ENCODE assay signal across 8 cellular contexts in the genomic region with DNA sequence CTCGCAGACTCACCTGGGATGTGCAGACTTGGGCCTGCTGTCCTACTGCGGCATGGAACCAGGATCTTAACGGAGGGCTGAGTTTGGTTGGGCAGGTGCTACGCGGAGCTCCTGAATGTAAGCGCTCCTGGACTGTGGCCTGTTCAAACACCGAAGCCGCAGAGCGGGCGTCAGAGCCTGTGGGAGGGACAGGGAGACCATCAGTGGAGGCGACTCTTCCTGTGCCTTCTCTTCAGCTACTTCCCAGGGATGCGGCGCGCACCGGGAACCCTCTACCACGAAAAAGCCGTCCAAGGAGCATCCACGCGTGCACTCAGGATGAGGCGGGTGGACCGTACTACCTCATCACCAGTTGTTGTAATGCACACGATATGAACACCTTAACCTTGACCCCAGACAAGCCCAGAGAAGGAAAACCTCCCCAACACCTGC. TPM values are rescaled to one million over a fixed set of nuclear protein-coding genes. Genes with fewer than 3 reads are reported as not detected.
A peak's percentile ranks its signal among the peaks of the same experiment; 100 is the strongest.
DNase-seq lines count a peak whose midpoint lies in the region; ATAC-seq, FAIRE-seq and TF ChIP-seq lines count a peak whose summit lies in the region.

No MANE protein-coding gene starts in this region.

- intact Hi-C loops in activated T-helper 1 cell treated with anti-CD3 and anti-CD28 coated beads, Interleukin-12 subunit alpha, Interleukin-12 subunit beta, Interleukin-2, Interleukin-4 antibody, amounts not matched to agents 30 ng/mL and 10 ng/mL and 1 ng/mL, durations not matched to agents 14 hours and 24 hours and 36 hours (cut with micrococcal nuclease), result no loop called here
- intact Hi-C loops in HepG2 (cut with micrococcal nuclease; ENCODE audit: unreplicated experiment), result no loop called here

- TF ChIP-seq CTCF in BE2C (IDR thresholded peaks at IDR 0.05; ENCODE audit: low read depth, low read length), result no peak
- no peak for TF ChIP-seq CTCF in HFFc6 (IDR thresholded peaks at IDR 0.05)
- TF ChIP-seq CTCF in HepG2 (CRISPR knock-in tag; IDR thresholded peaks at IDR 0.05), result no peak

- H3K9ac ChIP-seq in HepG2 (ENCODE audit: insufficient read depth, low read depth, low read length), result peak overlapping the region; percentile 97

- no peaks in the 10 kb centered on the region; the same call in 1 of the 2 replicates for H3K4me1 ChIP-seq in BE2C
- H3K4me1 ChIP-seq in HepG2 (ENCODE audit: insufficient read depth, low read length), result peaks cover 46% of the 10 kb centered on the region

- peak; percentile 60 for ATAC-seq in HepG2
- ATAC-seq in HG02798 (IDR thresholded peaks at IDR 0.05; ENCODE audit: poor library complexity, unreplicated experiment), result no peak
- ATAC-seq in HG02588 (IDR thresholded peaks at IDR 0.05; ENCODE audit: unreplicated experiment), result no peak

- H2AFZ ChIP-seq in HepG2 (ENCODE audit: low read length), result no peak overlapping the region

- peak overlapping the region; percentile 94; the same call in 1 of the 2 replicates for H3K4me3 ChIP-seq in BE2C (ENCODE audit: low read depth, low read length)
- H3K4me3 ChIP-seq in HepG2 (replicated peaks in 1 of 3; ENCODE audit: insufficient read depth in 1 of 3, low read depth in 2 of 3, low read length in 3 of 3), result peak overlapping the region; percentile 71 to 99 (median 82)

- POLR2A ChIA-PET in HepG2 (lab: Yijun Ruan, JAX), result interaction anchor here (0.7 to 1.1 kb wide), 7 partner anchors 11 to 171 kb away, joined by 3 to 8 read pairs (median 4); a partner anchor contains a TSS

- H3K36me3 ChIP-seq in BE2C (peaks cover 39% of the 10 kb centered on the region), HepG2 (replicated peaks in 1 of 2; ENCODE audit: control insufficient read depth in 1 of 2, insufficient read depth in 2 of 2, low read length in 2 of 2) (peaks cover 29 to 41% of the 10 kb centered on the region in 2 experiments)

- BruUV-seq in HepG2 (replicated peaks; lab: Mats Ljungman, UMichigan), result no TSS peak

- no peak for FAIRE-seq in HepG2 (lab: Jason Lieb, UNC)

- H3K36me3 Mint-ChIP-seq in HFFc6 (ENCODE audit: low read depth), result peaks cover 28% of the 10 kb centered on the region
- H3K36me3 Mint-ChIP-seq in activated T-helper 1 cell treated with anti-CD3 and anti-CD28 coated beads, Interleukin-12 subunit alpha, Interleukin-12 subunit beta, Interleukin-2, Interleukin-4 antibody, amounts not matched to agents 30 ng/mL and 10 ng/mL and 1 ng/mL, durations not matched to agents 14 hours and 24 hours and 36 hours (ENCODE audit: low read depth), result peaks cover 35% of the 10 kb centered on the region

- peak overlapping the region; percentile 1 for H3K27ac ChIP-seq in HepG2 (ENCODE audit: extremely low read length, insufficient read depth, low read length)

- no peaks in the 10 kb centered on the region for H3K9me3 ChIP-seq in BE2C
- no peaks in the 10 kb centered on the region for H3K9me3 ChIP-seq in HepG2 (ENCODE audit: low read length)

- CTCF ChIA-PET in HepG2 (lab: Yijun Ruan, JAX; ENCODE audit: low intra/inter-chr PET ratio, low total read pairs), result no interaction called here

- DNase-seq in BE2C (no peak), HFFc6 (no peak), HepG2 (ENCODE audit: low spot score) (peak; percentile 81), LoVo (ENCODE audit: low spot score) (no peak)
- DNase-seq in activated T-helper 1 cell treated with anti-CD3 and anti-CD28 coated beads, Interleukin-12 subunit alpha, Interleukin-12 subunit beta, Interleukin-2, Interleukin-4 antibody, amounts not matched to agents 30 ng/mL and 10 ng/mL and 1 ng/mL, durations not matched to agents 14 hours and 24 hours and 36 hours (ENCODE audit: low spot score), result no peak
- DNase-seq in stimulated activated CD4-positive, alpha-beta T cell treated with anti-CD3 and anti-CD28 coated beads, Interleukin-1b, Interleukin-23, amount 100 ng/mL, for 48 hours, result no peak

- H3K79me2 ChIP-seq in HepG2 (ENCODE audit: insufficient read depth, low read length), result peaks cover 41% of the 10 kb centered on the region

- H3K27me3 Mint-ChIP-seq in HFFc6 (ENCODE audit: insufficient read depth), result no peaks in the 10 kb centered on the region; the same call in none of the 2 replicates
- H3K27me3 Mint-ChIP-seq in activated T-helper 1 cell treated with anti-CD3 and anti-CD28 coated beads, Interleukin-12 subunit alpha, Interleukin-12 subunit beta, Interleukin-2, Interleukin-4 antibody, amounts not matched to agents 30 ng/mL and 10 ng/mL and 1 ng/mL, durations not matched to agents 14 hours and 24 hours and 36 hours (ENCODE audit: insufficient read depth), result no peaks in the 10 kb centered on the region

- no peak for TF ChIP-seq EP300 in HepG2 (IDR thresholded peaks at IDR 0.05; ENCODE audit: low read depth in 2 of 2, low read length in 2 of 2)
- no peak for TF ChIP-seq EP300 in HepG2 (CRISPR knock-in tag; IDR thresholded peaks at IDR 0.05; ENCODE audit: borderline replicate concordance)

- peaks cover 26% of the 10 kb centered on the region for H4K20me1 ChIP-seq in HepG2 (ENCODE audit: insufficient read depth, low read length)

- WGBS in HepG2 (ENCODE audit: low lambda C conversion rate), result 2% methylated on average over 17 of the region's 22 CpGs

- no peaks in the 10 kb centered on the region for H3K27me3 ChIP-seq in BE2C
- H3K27me3 ChIP-seq in HepG2 (ENCODE audit: control insufficient read depth in 1 of 2, insufficient read depth in 2 of 2, low read length in 2 of 2), result no peaks in the 10 kb centered on the region; a peak in 1 of 5 replicates

- H3K4me3 Mint-ChIP-seq in HFFc6, result peak overlapping the region; percentile 97
- peak overlapping the region; percentile 94 for H3K4me3 Mint-ChIP-seq in activated T-helper 1 cell treated with anti-CD3 and anti-CD28 coated beads, Interleukin-12 subunit alpha, Interleukin-12 subunit beta, Interleukin-2, Interleukin-4 antibody, amounts not matched to agents 30 ng/mL and 10 ng/mL and 1 ng/mL, durations not matched to agents 14 hours and 24 hours and 36 hours

- TF ChIP-seq RAD21 in HepG2 (CRISPR knock-in tag; IDR thresholded peaks at IDR 0.05), result no peak

- in situ Hi-C loops in HepG2 (cut with HindIII; ENCODE audit: extremely low pct_ligation_motif_present, low pct_unique_long_range_greater_than_20kb), result no loop called here

- H3K27ac Mint-ChIP-seq in HFFc6, result peak overlapping the region; percentile 94
- H3K27ac Mint-ChIP-seq in activated T-helper 1 cell treated with anti-CD3 and anti-CD28 coated beads, Interleukin-12 subunit alpha, Interleukin-12 subunit beta, Interleukin-2, Interleukin-4 antibody, amounts not matched to agents 30 ng/mL and 10 ng/mL and 1 ng/mL, durations not matched to agents 14 hours and 24 hours and 36 hours, result peak overlapping the region; percentile 35

- H3K4me2 ChIP-seq in HepG2 (ENCODE audit: low read depth, low read length), result peak overlapping the region; percentile 98

- no peak for TF ChIP-seq POLR2A in HepG2 (IDR thresholded peaks at IDR 0.05; ENCODE audit: insufficient read depth in 1 of 2, low read depth in 2 of 2, low read length in 2 of 2)

- peaks cover 49% of the 10 kb centered on the region for H3K4me1 Mint-ChIP-seq in HFFc6 (ENCODE audit: low read depth)
- peaks cover 35% of the 10 kb centered on the region for H3K4me1 Mint-ChIP-seq in activated T-helper 1 cell treated with anti-CD3 and anti-CD28 coated beads, Interleukin-12 subunit alpha, Interleukin-12 subunit beta, Interleukin-2, Interleukin-4 antibody, amounts not matched to agents 30 ng/mL and 10 ng/mL and 1 ng/mL, durations not matched to agents 14 hours and 24 hours and 36 hours (ENCODE audit: low read depth)

- H3K9me3 Mint-ChIP-seq in HFFc6, result no peaks in the 10 kb centered on the region
- H3K9me3 Mint-ChIP-seq in activated T-helper 1 cell treated with anti-CD3 and anti-CD28 coated beads, Interleukin-12 subunit alpha, Interleukin-12 subunit beta, Interleukin-2, Interleukin-4 antibody, amounts not matched to agents 30 ng/mL and 10 ng/mL and 1 ng/mL, durations not matched to agents 14 hours and 24 hours and 36 hours, result no peaks in the 10 kb centered on the region

RNA-seq across cellular contexts. Expression of a gene that starts 2.0 kb away (rescaled TPM):
- 110 TPM for polyA plus RNA-seq in BE2C (2012; ENCODE audit: insufficient read depth, insufficient read length, low read depth)
- 10 to 100 TPM; 43.6 to 50.3 (median 46.2) TPM for total RNA-seq in HFFc6 (2021; fragmentation: NEBNext Ultra II Directional; extraction: Animal tissue kit (Norgen Biotek cat#: 25700))
- 126 and 138 TPM in 2 replicates for total RNA-seq in activated T-helper 1 cell treated with anti-CD3 and anti-CD28 coated beads, Interleukin-12 subunit alpha, Interleukin-12 subunit beta, Interleukin-2, Interleukin-4 antibody, amounts not matched to agents 30 ng/mL and 10 ng/mL and 1 ng/mL, durations not matched to agents 14 hours and 24 hours and 36 hours
- 29.6 and 30.7 TPM in 2 replicates for total RNA-seq in HepG2 (2016; rRNA removed; fragmentation: Illumina TruSeq; extraction: Trizol)
- 17.6 and 21.4 TPM in 2 replicates for total RNA-seq in HepG2 (2016; cell fraction: cytosol; rRNA removed; fragmentation: Illumina TruSeq; extraction: Trizol; ENCODE audit: low read depth)
- 29.5 and 30.6 TPM in 2 replicates for total RNA-seq in HepG2 (2016; cell fraction: insoluble cytoplasmic fraction; rRNA removed; fragmentation: Illumina TruSeq; extraction: Trizol)
- 23.9 and 28.0 TPM in 2 replicates for total RNA-seq in HepG2 (2016; cell fraction: membrane; rRNA removed; fragmentation: Illumina TruSeq; extraction: Trizol)
- total RNA-seq in HepG2 (2016; cell fraction: nucleus; rRNA removed; fragmentation: Illumina TruSeq; extraction: Trizol), result 45.6 and 50.9 TPM in 2 replicates
- polyA plus RNA-seq in HepG2 (2011; rRNA removed), result 45.9 and 49.4 TPM in 2 replicates
- 22.4 and 27.2 TPM in 2 replicates for polyA plus RNA-seq in HepG2 (2011; cell fraction: cytosol; rRNA removed)
- polyA plus RNA-seq in HepG2 (2011; cell fraction: nucleus; rRNA removed), result 148 and 160 TPM in 2 replicates
- 49.1 and 55.7 TPM in 2 replicates for polyA plus RNA-seq in HepG2 (2012)
- 1.6 and 2.3 TPM in 2 replicates for polyA plus RNA-seq in HepG2 (2016; cell fraction: cytosol; fragmentation: Illumina TruSeq; extraction: Trizol; ENCODE audit: low read depth)
- polyA plus RNA-seq in HepG2 (2016; cell fraction: insoluble cytoplasmic fraction; fragmentation: Illumina TruSeq; extraction: Trizol; ENCODE audit: low read depth), result 22.1 and 28.5 TPM in 2 replicates
- polyA plus RNA-seq in HepG2 (2016; cell fraction: membrane; fragmentation: Illumina TruSeq; extraction: Trizol; ENCODE audit: low read depth), result 6.8 and 7.2 TPM in 2 replicates
- 90.2 and 93.2 TPM in 2 replicates for polyA plus RNA-seq in HepG2 (2016; cell fraction: nucleus; fragmentation: Illumina TruSeq; extraction: Trizol; ENCODE audit: insufficient read depth, low read depth)
- polyA minus RNA-seq in HepG2 (2011; rRNA and poly(A)+ RNA removed; ENCODE audit: low replicate concordance), result 82.7 and 86.0 TPM in 2 replicates
- 18.0 and 21.4 TPM in 2 replicates for polyA minus RNA-seq in HepG2 (2011; cell fraction: cytosol; rRNA and poly(A)+ RNA removed)
- 71.6 and 79.7 TPM in 2 replicates for polyA minus RNA-seq in HepG2 (2011; cell fraction: nucleus; rRNA and poly(A)+ RNA removed)

RNA-seq across cellular contexts. Expression of a gene that starts 56.5 kb away (rescaled TPM):
- 51.1 TPM for polyA plus RNA-seq in BE2C (2012; ENCODE audit: insufficient read depth, insufficient read length, low read depth)
- total RNA-seq in HFFc6 (2021; fragmentation: NEBNext Ultra II Directional; extraction: Animal tissue kit (Norgen Biotek cat#: 25700)), result 10 to 100 TPM in 4 of 6 experiments, 1 to 10 TPM in 2; 7.7 to 15.3 (median 10.9) TPM
- 147 TPM in 2 replicates for total RNA-seq in activated T-helper 1 cell treated with anti-CD3 and anti-CD28 coated beads, Interleukin-12 subunit alpha, Interleukin-12 subunit beta, Interleukin-2, Interleukin-4 antibody, amounts not matched to agents 30 ng/mL and 10 ng/mL and 1 ng/mL, durations not matched to agents 14 hours and 24 hours and 36 hours
- total RNA-seq in HepG2 (2016; rRNA removed; fragmentation: Illumina TruSeq; extraction: Trizol), result 20.1 and 21.3 TPM in 2 replicates
- total RNA-seq in HepG2 (2016; cell fraction: cytosol; rRNA removed; fragmentation: Illumina TruSeq; extraction: Trizol; ENCODE audit: low read depth), result 4.6 and 4.8 TPM in 2 replicates
- 20.2 and 20.6 TPM in 2 replicates for total RNA-seq in HepG2 (2016; cell fraction: insoluble cytoplasmic fraction; rRNA removed; fragmentation: Illumina TruSeq; extraction: Trizol)
- 12.9 and 13.2 TPM in 2 replicates for total RNA-seq in HepG2 (2016; cell fraction: membrane; rRNA removed; fragmentation: Illumina TruSeq; extraction: Trizol)
- 21.3 and 24.7 TPM in 2 replicates for total RNA-seq in HepG2 (2016; cell fraction: nucleus; rRNA removed; fragmentation: Illumina TruSeq; extraction: Trizol)
- 48.9 and 66.5 TPM in 2 replicates for polyA plus RNA-seq in HepG2 (2011; rRNA removed)
- polyA plus RNA-seq in HepG2 (2011; cell fraction: cytosol; rRNA removed), result 36.2 and 36.3 TPM in 2 replicates
- 233 and 263 TPM in 2 replicates for polyA plus RNA-seq in HepG2 (2011; cell fraction: nucleus; rRNA removed)
- 33.2 and 38.1 TPM in 2 replicates for polyA plus RNA-seq in HepG2 (2012)
- 2.0 TPM in 2 replicates for polyA plus RNA-seq in HepG2 (2016; cell fraction: cytosol; fragmentation: Illumina TruSeq; extraction: Trizol; ENCODE audit: low read depth)
- 22.9 and 27.1 TPM in 2 replicates for polyA plus RNA-seq in HepG2 (2016; cell fraction: insoluble cytoplasmic fraction; fragmentation: Illumina TruSeq; extraction: Trizol; ENCODE audit: low read depth)
- 7.5 and 8.2 TPM in 2 replicates for polyA plus RNA-seq in HepG2 (2016; cell fraction: membrane; fragmentation: Illumina TruSeq; extraction: Trizol; ENCODE audit: low read depth)
- polyA plus RNA-seq in HepG2 (2016; cell fraction: nucleus; fragmentation: Illumina TruSeq; extraction: Trizol; ENCODE audit: insufficient read depth, low read depth), result 48.3 and 49.0 TPM in 2 replicates
- polyA minus RNA-seq in HepG2 (2011; rRNA and poly(A)+ RNA removed; ENCODE audit: low replicate concordance), result 20.1 and 43.0 TPM in 2 replicates
- polyA minus RNA-seq in HepG2 (2011; cell fraction: cytosol; rRNA and poly(A)+ RNA removed), result 16.4 and 17.8 TPM in 2 replicates
- 66.4 and 72.6 TPM in 2 replicates for polyA minus RNA-seq in HepG2 (2011; cell fraction: nucleus; rRNA and poly(A)+ RNA removed)
